ENCODE assay signal across 9 cellular contexts in genomic region chr5:1315018-1315708, GRCh38. TPM values are rescaled to one million over a fixed set of nuclear protein-coding genes. Genes with fewer than 3 reads are reported as not detected.
A peak's percentile ranks its signal among the peaks of the same experiment; 100 is the strongest.
DNase-seq lines count a peak whose midpoint lies in the region; ATAC-seq and TF ChIP-seq lines count a peak whose summit lies in the region.
"Had no signal": no experiment of that assay in that cellular context is flagged by ENCODE, and none has a peak within 500 bp of the region (broad histone marks: within the 10 kb centered on the region; RNA-seq: fewer than 3 reads in every experiment).

No MANE protein-coding gene starts in this region.

- H3K36me3 ChIP-seq in PC-3 (ENCODE audit: low read depth, low read length) (peaks cover 8% of the 10 kb centered on the region), endodermal cell (ENCODE audit: control insufficient read depth, insufficient read depth, low read length) (peaks cover 20% of the 10 kb centered on the region)

- CTCF ChIA-PET in activated naive CD4-positive, alpha-beta T cell treated with anti-CD3 and anti-CD28 coated beads, Interleukin-2, amount 10 ng/mL, durations not matched to agents 7 days and 5 days (lab: Charles Lee): interaction anchor here (1.0 to 1.3 kb wide), 2 partner anchors 29 to 61 kb away, joined by 6 read pairs; no protein-coding TSS in a partner anchor
- CTCF ChIA-PET in PC-3 (lab: Charles Lee): no interaction called here

- H3K27me3 Mint-ChIP-seq in activated naive CD4-positive, alpha-beta T cell treated with anti-CD3 and anti-CD28 coated beads, Interleukin-2, amount 10 ng/mL, durations not matched to agents 7 days and 5 days: peaks cover 1% of the 10 kb centered on the region
- H3K27me3 Mint-ChIP-seq in endodermal cell (ENCODE audit: insufficient read depth) (peaks cover 4% of the 10 kb centered on the region), type B pancreatic cell (peaks cover 3% of the 10 kb centered on the region)

- H3K79me2 ChIP-seq in PC-3 (ENCODE audit: low read length): no peaks in the 10 kb centered on the region

- 93 to 99% methylated on average over 7 to 13 of the region's 13 CpGs for WGBS in endodermal cell (ENCODE audit: insufficient coverage in 1 of 2, insufficient read length in 1 of 2), 2 experiments

- ATAC-seq in PC-3: no peak
- ATAC-seq in GM21360 (IDR thresholded peaks at IDR 0.05; ENCODE audit: unreplicated experiment): no peak
- no peak for ATAC-seq in GM18861 (IDR thresholded peaks at IDR 0.05; ENCODE audit: unreplicated experiment)
- ATAC-seq in GM21528 (IDR thresholded peaks at IDR 0.05; ENCODE audit: low FRiP score, unreplicated experiment): no peak

- peak overlapping the region; percentile 77 for H3K27ac ChIP-seq in PC-3 (ENCODE audit: low read length)
- H3K27ac ChIP-seq in endodermal cell (ENCODE audit: low read depth, low read length): no peak overlapping the region

- H2AFZ ChIP-seq in PC-3 (ENCODE audit: low read length): peak overlapping the region; percentile 34

- peak overlapping the region; percentile 70 for H3K4me3 Mint-ChIP-seq in activated naive CD4-positive, alpha-beta T cell treated with anti-CD3 and anti-CD28 coated beads, Interleukin-2, amount 10 ng/mL, durations not matched to agents 7 days and 5 days
- no peak overlapping the region for H3K4me3 Mint-ChIP-seq in endodermal cell
- H3K4me3 Mint-ChIP-seq in type B pancreatic cell: no peak overlapping the region

- H3K9ac ChIP-seq in PC-3 (ENCODE audit: low read length) (peak overlapping the region; percentile 36), endodermal cell (ENCODE audit: extremely low read depth, low read length, poor library complexity, severe bottlenecking) (no peak overlapping the region)

- BruUV-seq in PC-3 (replicated peaks; lab: Mats Ljungman, UMichigan): no TSS peak

- H3K36me3 Mint-ChIP-seq in activated naive CD4-positive, alpha-beta T cell treated with anti-CD3 and anti-CD28 coated beads, Interleukin-2, amount 10 ng/mL, durations not matched to agents 7 days and 5 days: peaks cover 49% of the 10 kb centered on the region
- H3K36me3 Mint-ChIP-seq in endodermal cell (ENCODE audit: low read depth) (peaks cover 23% of the 10 kb centered on the region), type B pancreatic cell (no peaks in the 10 kb centered on the region)

- intact Hi-C loops in PC-3 (cut with micrococcal nuclease): no loop called here

- POLR2A ChIA-PET in PC-3 (lab: Charles Lee; ENCODE audit: unreplicated experiment): interaction anchor here (0.6 kb wide), 2 partner anchors 15 to 762 kb away, joined by 3 to 4 read pairs; no protein-coding TSS in a partner anchor

- peaks cover 18% of the 10 kb centered on the region for H3K9me3 Mint-ChIP-seq in activated naive CD4-positive, alpha-beta T cell treated with anti-CD3 and anti-CD28 coated beads, Interleukin-2, amount 10 ng/mL, durations not matched to agents 7 days and 5 days
- H3K9me3 Mint-ChIP-seq in endodermal cell (peaks cover 16% of the 10 kb centered on the region), type B pancreatic cell (peaks cover 5% of the 10 kb centered on the region)

- H3K4me1 Mint-ChIP-seq in activated naive CD4-positive, alpha-beta T cell treated with anti-CD3 and anti-CD28 coated beads, Interleukin-2, amount 10 ng/mL, durations not matched to agents 7 days and 5 days: peaks cover 72% of the 10 kb centered on the region
- H3K4me1 Mint-ChIP-seq in endodermal cell (peaks cover 21% of the 10 kb centered on the region), type B pancreatic cell (ENCODE audit: unreplicated experiment) (peaks cover 10% of the 10 kb centered on the region)

- DNase-seq in activated naive CD4-positive, alpha-beta T cell treated with anti-CD3 and anti-CD28 coated beads, Interleukin-2, amount 10 ng/mL, durations not matched to agents 7 days and 5 days: peak; percentile 13
- DNase-seq in activated naive CD4-positive, alpha-beta T cell (lab: John Stamatoyannopoulos, UW): no peak
- DNase-seq in PC-3 (no peak), endodermal cell (peak; percentile 40), type B pancreatic cell (ENCODE audit: extremely low spot score, unreplicated experiment) (peak; percentile 55)
- DNase-seq: NCI-H1694 treated with DMSO at 0.1 percent for 48 hours had no signal

- H3K4me2 ChIP-seq in PC-3 (ENCODE audit: low read length): peak overlapping the region; percentile 86

- H3K4me3 ChIP-seq in PC-3 (ENCODE audit: low read length): peak overlapping the region; percentile 63
- H3K4me3 ChIP-seq in endodermal cell (ENCODE audit: low read length): no peak overlapping the region

- peaks cover 8% of the 10 kb centered on the region; the same call in 1 of the 2 replicates for H3K9me3 ChIP-seq in PC-3 (ENCODE audit: low read length)
- H3K9me3 ChIP-seq in endodermal cell (ENCODE audit: control insufficient read depth, low read length): peaks cover 6% of the 10 kb centered on the region

- H3K9me2 ChIP-seq in PC-3 (replicated peaks; ENCODE audit: low read length): no peaks in the 10 kb centered on the region

- H3K27me3 ChIP-seq in PC-3 (ENCODE audit: low read length) (no peaks in the 10 kb centered on the region), endodermal cell (ENCODE audit: control insufficient read depth, insufficient read depth, low read length, poor library complexity, severe bottlenecking) (no peaks in the 10 kb centered on the region)

- H3K4me1 ChIP-seq in PC-3 (ENCODE audit: insufficient read depth, low read length) (peaks cover 28% of the 10 kb centered on the region), endodermal cell (ENCODE audit: control insufficient read depth, insufficient read depth, low read length) (peaks cover 6% of the 10 kb centered on the region)

- peaks cover 5% of the 10 kb centered on the region for H3F3A ChIP-seq in PC-3 (ENCODE audit: low read length, unreplicated experiment)

- TF ChIP-seq CTCF in PC-3 (conservative IDR thresholded peaks at IDR 0.05; ENCODE audit: low read depth, low read length) (no peak), endodermal cell (conservative IDR thresholded peaks at IDR 0.05) (no peak), type B pancreatic cell (conservative IDR thresholded peaks at IDR 0.05) (no peak)

- peak overlapping the region; percentile 99 for H3K27ac Mint-ChIP-seq in activated naive CD4-positive, alpha-beta T cell treated with anti-CD3 and anti-CD28 coated beads, Interleukin-2, amount 10 ng/mL, durations not matched to agents 7 days and 5 days
- no peak overlapping the region for H3K27ac Mint-ChIP-seq in endodermal cell
- H3K27ac Mint-ChIP-seq in type B pancreatic cell: no peak overlapping the region

- H4K20me1 ChIP-seq in PC-3 (ENCODE audit: low read length): no peaks in the 10 kb centered on the region

RNA-seq across cellular contexts. Expression of gene TERT, which starts 20.3 kb away (rescaled TPM):
- 0.80 and 1.2 TPM in 2 replicates for total RNA-seq in PC-3 (2014; rRNA removed)
- 1 to 10 TPM; 7.1 to 9.8 TPM for total RNA-seq in endodermal cell
- polyA plus RNA-seq in endodermal cell (2013, experiment 1 of 2): 3.0 TPM
- 2.3 TPM for polyA plus RNA-seq in endodermal cell (2013, experiment 2 of 2)
- 1.7 and 2.4 TPM in 2 replicates for total RNA-seq in type B pancreatic cell (ENCODE audit: low replicate concordance)

RNA-seq across cellular contexts. Expression of gene CLPTM1L, which starts 29.7 kb away (rescaled TPM):
- total RNA-seq in PC-3 (2014; rRNA removed): 373 and 463 TPM in 2 replicates
- total RNA-seq in endodermal cell: 10 to 100 TPM; 68.0 to 89.4 TPM
- polyA plus RNA-seq in endodermal cell (2013, experiment 1 of 2): 90.0 TPM
- 75.7 TPM for polyA plus RNA-seq in endodermal cell (2013, experiment 2 of 2)
- total RNA-seq in type B pancreatic cell (ENCODE audit: low replicate concordance): 84.8 and 90.1 TPM in 2 replicates

Comparison
In these comparisons a context has a peak if more than half of its experiments do, and no peak if none do; other contexts are left out.
1. DNase-seq: peak in activated naive CD4-positive, alpha-beta T cell treated with anti-CD3 and anti-CD28 coated beads, Interleukin-2, amount 10 ng/mL, durations not matched to agents 7 days and 5 days (single experiment), endodermal cell (single experiment) and type B pancreatic cell (single experiment); none in activated naive CD4-positive, alpha-beta T cell (0 of 4) and PC-3 (single experiment).